Comparison of ENCODE assay signal across 18 cellular contexts in genomic region chr10:132450466-132450824, GRCh38. TPM values are rescaled to one million over a fixed set of nuclear protein-coding genes. Genes with fewer than 3 reads are reported as not detected.
DNase-seq lines count a peak whose midpoint lies in the region; ATAC-seq and TF ChIP-seq lines count a peak whose summit lies in the region.
"Had no signal": no experiment of that assay in that cellular context is flagged by ENCODE, and none has a peak within 500 bp of the region (broad histone marks: within the 10 kb centered on the region; RNA-seq: fewer than 3 reads in every experiment).

No MANE protein-coding gene starts in this region.

- peaks cover 47% of the 10 kb centered on the region for H3K4me1 Mint-ChIP-seq in CD8-positive, alpha-beta T cell (ENCODE audit: low read depth)
- H3K4me1 Mint-ChIP-seq in memory B cell = peaks cover 31% of the 10 kb centered on the region
- peaks cover 47% of the 10 kb centered on the region for H3K4me1 Mint-ChIP-seq in stimulated activated memory B cell treated with anti-CD40 and anti-IgM and Interleukin-4, amounts not matched to agents 10 μg/mL and 1 μg/mL and 100 μg/mL, for 72 hours
- peaks cover 55% of the 10 kb centered on the region for H3K4me1 Mint-ChIP-seq in CD14-positive monocyte

- 82 to 100% (median 84%) methylated on average over 1 to 9 of the region's 9 CpGs for WGBS in stomach, 5 donors

- H3K4me3 Mint-ChIP-seq in CD8-positive, alpha-beta T cell = no peak overlapping the region
- no peak overlapping the region for H3K4me3 Mint-ChIP-seq in memory B cell
- no peak overlapping the region for H3K4me3 Mint-ChIP-seq in stimulated activated memory B cell treated with anti-CD40 and anti-IgM and Interleukin-4, amounts not matched to agents 10 μg/mL and 1 μg/mL and 100 μg/mL, for 72 hours
- H3K4me3 Mint-ChIP-seq in CD14-positive monocyte = no peak overlapping the region
- H3K4me3 Mint-ChIP-seq: activated naive CD8-positive, alpha-beta T cell had no signal

- H3K27ac ChIP-seq in CD8-positive, alpha-beta T cell (ENCODE audit: low read depth, low read length) = no peak overlapping the region
- H3K27ac ChIP-seq in OCI-LY3 (ENCODE audit: low read length) (peak overlapping the region; percentile 42), lower lobe of right lung (no peak overlapping the region), stomach (peak overlapping the region in 2 of 5 donors; percentile 72)
- H3K27ac ChIP-seq: thyroid gland had no signal

- peak overlapping the region; percentile 24; the same call in 1 of the 2 replicates for H3K9ac ChIP-seq in OCI-LY3 (ENCODE audit: low read length)

- no peaks in the 10 kb centered on the region for H3K27me3 Mint-ChIP-seq in CD8-positive, alpha-beta T cell (ENCODE audit: low read depth)
- H3K27me3 Mint-ChIP-seq in memory B cell (no peaks in the 10 kb centered on the region), CD14-positive monocyte (ENCODE audit: low read depth in 3 of 3) (peaks cover 2 to 3% (median 2%) of the 10 kb centered on the region in 3 donors)
- no peaks in the 10 kb centered on the region for H3K27me3 Mint-ChIP-seq in stimulated activated memory B cell treated with anti-CD40 and anti-IgM and Interleukin-4, amounts not matched to agents 10 μg/mL and 1 μg/mL and 100 μg/mL, for 72 hours
- H3K27me3 Mint-ChIP-seq: activated naive CD8-positive, alpha-beta T cell had no signal

- CTCF ChIA-PET in CD8-positive, alpha-beta T cell (lab: Charles Lee) = interaction anchor here (1.8 kb wide), 1 partner anchor 61 kb away, joined by 4 read pairs; no protein-coding TSS in a partner anchor

- H3K36me3 Mint-ChIP-seq in CD8-positive, alpha-beta T cell = no peaks in the 10 kb centered on the region
- no peaks in the 10 kb centered on the region for H3K36me3 Mint-ChIP-seq in memory B cell
- H3K36me3 Mint-ChIP-seq in stimulated activated memory B cell treated with anti-CD40 and anti-IgM and Interleukin-4, amounts not matched to agents 10 μg/mL and 1 μg/mL and 100 μg/mL, for 72 hours = no peaks in the 10 kb centered on the region
- H3K36me3 Mint-ChIP-seq in CD14-positive monocyte = no peaks in the 10 kb centered on the region
- H3K36me3 Mint-ChIP-seq: activated naive CD8-positive, alpha-beta T cell had no signal

- H3K27me3 ChIP-seq in CD8-positive, alpha-beta T cell (ENCODE audit: insufficient read depth, low read length) = no peaks in the 10 kb centered on the region
- H3K27me3 ChIP-seq in OCI-LY3 (ENCODE audit: low read depth, low read length) (no peaks in the 10 kb centered on the region), lower lobe of right lung (ENCODE audit: low read depth) (no peaks in the 10 kb centered on the region), stomach (no peaks in the 10 kb centered on the region)
- H3K27me3 ChIP-seq: thyroid gland had no signal

- intact Hi-C loops in CD8-positive, alpha-beta T cell (cut with DNase I, micrococcal nuclease) = loop anchor here (5.0 to 10.0 kb wide), 3 partner anchors 286 to 548 kb away; partner anchors contain the start of gene PPP2R2D (in 1 of the 2)
- intact Hi-C loops in lower lobe of right lung (cut with DNase I) (loop anchor here (5.0 kb wide), 1 partner anchor 63 kb away; no protein-coding TSS in a partner anchor), CD14-positive monocyte (cut with micrococcal nuclease) (loop anchor here (5.0 kb wide), 3 partner anchors 87 to 223 kb away; partner anchors contain the start of genes INPP5A (in 2 of the 2) and STK32C (in 2 of the 2)), stomach (cut with DNase I; ENCODE audit: low total_unique reads) (loop anchor here (5.0 to 10.0 kb wide), 2 partner anchors 58 to 226 kb away; no protein-coding TSS in a partner anchor)

- peak overlapping the region; percentile 92 for H3K4me2 ChIP-seq in OCI-LY3 (ENCODE audit: low read length)

- H3K27ac Mint-ChIP-seq in CD8-positive, alpha-beta T cell = peak overlapping the region; percentile 69
- H3K27ac Mint-ChIP-seq in memory B cell (peak overlapping the region; percentile 88), CD14-positive monocyte (no peak overlapping the region)
- H3K27ac Mint-ChIP-seq in stimulated activated memory B cell treated with anti-CD40 and anti-IgM and Interleukin-4, amounts not matched to agents 10 μg/mL and 1 μg/mL and 100 μg/mL, for 72 hours = peak overlapping the region; percentile 73
- H3K27ac Mint-ChIP-seq: activated naive CD8-positive, alpha-beta T cell had no signal

- H3K4me3 ChIP-seq in CD8-positive, alpha-beta T cell (ENCODE audit: low read depth, low read length) = no peak overlapping the region
- no peak overlapping the region for H3K4me3 ChIP-seq in OCI-LY3 (ENCODE audit: low read length)
- H3K4me3 ChIP-seq in lower lobe of right lung = no peak overlapping the region
- no peak overlapping the region for H3K4me3 ChIP-seq in stomach
- H3K4me3 ChIP-seq: thyroid gland had no signal

- DNase-seq in CD8-positive, alpha-beta T cell = peak in 1 of 7 experiments; percentile 17
- no peak for DNase-seq in memory B cell (ENCODE audit: low spot score in 2 of 2)
- DNase-seq in lower lobe of right lung = no peak
- no peak for DNase-seq in CD14-positive monocyte (ENCODE audit: low spot score)
- DNase-seq in stomach = no peak
- DNase-seq: activated CD4-positive, CD25-positive, alpha-beta regulatory T cell; EL; NCI-H1417; NCI-H510A; NK-92 treated with Interleukin-12 subunit alpha and Interleukin-12 subunit beta, amount 100 ng/mL, for 24 hours; occipital lobe; stimulated activated CD4-positive, alpha-beta T cell treated with anti-CD3 and anti-CD28 coated beads, Interleukin-15, amount 100 ng/mL, for 24 hours; T1000; thyroid gland had no signal

- no peaks in the 10 kb centered on the region for H3K36me3 ChIP-seq in CD8-positive, alpha-beta T cell (ENCODE audit: insufficient read depth, low read length)
- no peaks in the 10 kb centered on the region for H3K36me3 ChIP-seq in OCI-LY3 (replicated peaks; ENCODE audit: low read depth, low read length)
- H3K36me3 ChIP-seq in lower lobe of right lung = no peaks in the 10 kb centered on the region
- no peaks in the 10 kb centered on the region for H3K36me3 ChIP-seq in stomach
- H3K36me3 ChIP-seq: thyroid gland had no signal

- TF ChIP-seq POLR2A in stomach (IDR thresholded peaks at IDR 0.05) = no peak

- no peaks in the 10 kb centered on the region for H4K20me1 ChIP-seq in OCI-LY3 (ENCODE audit: insufficient read depth, low read length)

- no peak for ATAC-seq in CD8-positive, alpha-beta T cell
- ATAC-seq in memory B cell (ENCODE audit: low read depth) (no peak), lower lobe of right lung (no peak)
- no peak for ATAC-seq in stimulated activated memory B cell treated with anti-CD40 and anti-IgM and Interleukin-4, amounts not matched to agents 10 μg/mL and 1 μg/mL and 100 μg/mL, for 72 hours
- ATAC-seq: left lobe of liver had no signal

- POLR2A ChIA-PET in CD8-positive, alpha-beta T cell (lab: Charles Lee) = no interaction called here

- no peak for TF ChIP-seq EP300 in stomach (IDR thresholded peaks at IDR 0.05)

- TF ChIP-seq CTCF in CD8-positive, alpha-beta T cell (IDR thresholded peaks at IDR 0.05) = no peak
- TF ChIP-seq CTCF in OCI-LY3 (IDR thresholded peaks at IDR 0.05; ENCODE audit: low read depth, low read length) (no peak), lower lobe of right lung (IDR thresholded peaks at IDR 0.05) (no peak), CD14-positive monocyte (IDR thresholded peaks at IDR 0.05) (no peak), stomach (IDR thresholded peaks at IDR 0.05) (no peak)

- H2AFZ ChIP-seq in OCI-LY3 (ENCODE audit: low read depth, low read length) = no peak overlapping the region; the same call in 1 of the 2 replicates

- no peaks in the 10 kb centered on the region for H3K9me3 ChIP-seq in CD8-positive, alpha-beta T cell (ENCODE audit: low read length)
- no peaks in the 10 kb centered on the region for H3K9me3 ChIP-seq in OCI-LY3 (ENCODE audit: insufficient read depth, low read length)
- H3K9me3 ChIP-seq in lower lobe of right lung = no peaks in the 10 kb centered on the region
- no peaks in the 10 kb centered on the region for H3K9me3 ChIP-seq in stomach
- H3K9me3 ChIP-seq: thyroid gland had no signal

- no peaks in the 10 kb centered on the region for H3K79me2 ChIP-seq in OCI-LY3 (ENCODE audit: low read length)

- H3K9me3 Mint-ChIP-seq in CD8-positive, alpha-beta T cell = no peaks in the 10 kb centered on the region
- H3K9me3 Mint-ChIP-seq in memory B cell = no peaks in the 10 kb centered on the region
- no peaks in the 10 kb centered on the region for H3K9me3 Mint-ChIP-seq in stimulated activated memory B cell treated with anti-CD40 and anti-IgM and Interleukin-4, amounts not matched to agents 10 μg/mL and 1 μg/mL and 100 μg/mL, for 72 hours
- H3K9me3 Mint-ChIP-seq in CD14-positive monocyte = no peaks in the 10 kb centered on the region

- H3K4me1 ChIP-seq in CD8-positive, alpha-beta T cell (ENCODE audit: insufficient read depth, low read length) = peaks cover 58% of the 10 kb centered on the region
- peaks cover 62% of the 10 kb centered on the region for H3K4me1 ChIP-seq in OCI-LY3 (ENCODE audit: low read length)
- peaks cover 54% of the 10 kb centered on the region for H3K4me1 ChIP-seq in lower lobe of right lung
- H3K4me1 ChIP-seq in stomach = peaks cover 40 to 79% (median 62%) of the 10 kb centered on the region in 4 donors

RNA-seq across cellular contexts. Expression of gene PWWP2B, which starts 53.4 kb away (rescaled TPM):
- total RNA-seq in CD8-positive, alpha-beta T cell = 10 to 100 TPM; 25.6 to 27.1 TPM
- 25.2 TPM for total RNA-seq in lower lobe of right lung
- 1 to 10 TPM; 2.4 to 2.7 TPM for polyA plus RNA-seq in CD14-positive monocyte
- 100 to 1,000 TPM in 1 of 5 donors, 10 to 100 TPM in 3, 1 to 10 TPM in 1; 8.5 to 167 (median 22.9) TPM for total RNA-seq in stomach
- polyA plus RNA-seq in stomach = 10 to 100 TPM; 14.2 to 24.4 (median 22.7) TPM

Comparison
In these comparisons a context has a peak if more than half of its experiments do, and no peak if none do; other contexts are left out.
1. H3K27ac Mint-ChIP-seq: peak in CD8-positive, alpha-beta T cell (single experiment), memory B cell (single experiment) and stimulated activated memory B cell treated with anti-CD40 and anti-IgM and Interleukin-4, amounts not matched to agents 10 μg/mL and 1 μg/mL and 100 μg/mL, for 72 hours (single experiment); none in CD14-positive monocyte (0 of 7).